In genomic region chr11:83249445-83249844, GRCh38 we compare ENCODE assay signal across 15 cellular contexts. TPM values are rescaled to one million over a fixed set of nuclear protein-coding genes. Genes with fewer than 3 reads are reported as not detected.
DNase-seq lines count a peak whose midpoint lies in the region; ATAC-seq, FAIRE-seq and TF ChIP-seq lines count a peak whose summit lies in the region.
"Had no signal": no experiment of that assay in that cellular context is flagged by ENCODE, and none has a peak within 500 bp of the region (broad histone marks: within the 10 kb centered on the region; RNA-seq: fewer than 3 reads in every experiment).

No MANE protein-coding gene starts in this region.

- no peak overlapping the region for H3K4me3 ChIP-seq in HepG2 (replicated peaks in 1 of 3; ENCODE audit: insufficient read depth in 1 of 3, low read depth in 2 of 3, low read length in 3 of 3)
- H3K4me3 ChIP-seq in right lobe of liver, result no peak overlapping the region
- no peak overlapping the region for H3K4me3 ChIP-seq in MM.1S (ENCODE audit: low read length)
- H3K4me3 ChIP-seq: K562 had no signal

- intact Hi-C loops in HepG2 (cut with micrococcal nuclease; ENCODE audit: unreplicated experiment) (no loop called here), right lobe of liver (cut with DNase I) (no loop called here)

- H3F3A ChIP-seq in MM.1S (ENCODE audit: insufficient read depth, low read length), result no peaks in the 10 kb centered on the region

- WGBS in HepG2 (ENCODE audit: low lambda C conversion rate), result 100% methylated on average over 1 of the region's 1 CpG
- WGBS in right lobe of liver (ENCODE audit: insufficient coverage, low coverage, low lambda C conversion rate, missing lambda C conversion rate), result 100% methylated on average over 1 of the region's 1 CpG

- no peak overlapping the region for H3K27ac ChIP-seq in HepG2 (ENCODE audit: extremely low read length, insufficient read depth, low read length)
- H3K27ac ChIP-seq in right lobe of liver, result no peak overlapping the region
- no peak overlapping the region for H3K27ac ChIP-seq in MM.1S (ENCODE audit: low read length)
- H3K27ac ChIP-seq: RWPE1 had no signal

- H4K20me1 ChIP-seq in HepG2 (ENCODE audit: insufficient read depth, low read length) (no peaks in the 10 kb centered on the region), MM.1S (ENCODE audit: insufficient read depth, low read length) (no peaks in the 10 kb centered on the region)

- H3K9ac ChIP-seq in HepG2 (ENCODE audit: insufficient read depth, low read depth, low read length) (no peak overlapping the region), MM.1S (ENCODE audit: low read length) (no peak overlapping the region)

- no peaks in the 10 kb centered on the region for H3K9me2 ChIP-seq in MM.1S (replicated peaks; ENCODE audit: insufficient read depth, low read length)

- no peak for TF ChIP-seq EP300 in HepG2 (IDR thresholded peaks at IDR 0.05; ENCODE audit: low read depth in 2 of 2, low read length in 2 of 2)
- no peak for TF ChIP-seq EP300 in HepG2 (CRISPR knock-in tag; IDR thresholded peaks at IDR 0.05; ENCODE audit: borderline replicate concordance)

- DNase-seq in HepG2 (ENCODE audit: low spot score), result no peak
- DNase-seq in right lobe of liver, result no peak
- DNase-seq in MM.1S, result no peak
- DNase-seq in cerebellum (ENCODE audit: low spot score), result no peak
- no peak for DNase-seq in C1 segment of cervical spinal cord (lab: John Stamatoyannopoulos, UW)
- no peak for DNase-seq in GM10248 (ENCODE audit: extremely low spot score)
- DNase-seq in NCI-H2171 treated with DMSO at 0.1 percent for 48 hours (lab: John Stamatoyannopoulos, UW), result no peak
- DNase-seq: NCI-H1436 treated with DMSO at 0.1 percent for 48 hours, NCI-H187 treated with DMSO at 0.1 percent for 48 hours, NCI-H526 treated with DMSO at 0.1 percent for 48 hours had no signal

- H3K27me3 ChIP-seq in HepG2 (ENCODE audit: control insufficient read depth in 1 of 2, insufficient read depth in 2 of 2, low read length in 2 of 2), result no peaks in the 10 kb centered on the region
- H3K27me3 ChIP-seq in right lobe of liver, result no peaks in the 10 kb centered on the region
- no peaks in the 10 kb centered on the region for H3K27me3 ChIP-seq in MM.1S (replicated peaks; ENCODE audit: insufficient read depth, low read length)

- H3K79me2 ChIP-seq in HepG2 (ENCODE audit: insufficient read depth, low read length) (no peaks in the 10 kb centered on the region), MM.1S (ENCODE audit: low read length) (no peaks in the 10 kb centered on the region)

- in situ Hi-C loops in HepG2 (cut with HindIII; ENCODE audit: extremely low pct_ligation_motif_present, low pct_unique_long_range_greater_than_20kb), result no loop called here

- no peak for TF ChIP-seq RAD21 in HepG2 (CRISPR knock-in tag; IDR thresholded peaks at IDR 0.05)

- H3K36me3 ChIP-seq in HepG2 (replicated peaks in 1 of 2; ENCODE audit: control insufficient read depth in 1 of 2, insufficient read depth in 2 of 2, low read length in 2 of 2) (no peaks in the 10 kb centered on the region), right lobe of liver (no peaks in the 10 kb centered on the region), MM.1S (replicated peaks; ENCODE audit: insufficient read depth, low read length) (no peaks in the 10 kb centered on the region)

- POLR2A ChIA-PET in HepG2 (lab: Yijun Ruan, JAX) (no interaction called here), GM10248 (lab: Yijun Ruan, JAX) (no interaction called here)

- TF ChIP-seq POLR2A in HepG2 (IDR thresholded peaks at IDR 0.05; ENCODE audit: insufficient read depth in 1 of 2, low read depth in 2 of 2, low read length in 2 of 2), result no peak
- TF ChIP-seq POLR2A in right lobe of liver (IDR thresholded peaks at IDR 0.05), result no peak

- H3K9me3 ChIP-seq in HepG2 (ENCODE audit: low read length) (no peaks in the 10 kb centered on the region), right lobe of liver (no peaks in the 10 kb centered on the region), MM.1S (replicated peaks; ENCODE audit: insufficient read depth, low read length) (no peaks in the 10 kb centered on the region)

- TF ChIP-seq CTCF in HepG2 (CRISPR knock-in tag; IDR thresholded peaks at IDR 0.05) (no peak), right lobe of liver (IDR thresholded peaks at IDR 0.05) (no peak), MM.1S (IDR thresholded peaks at IDR 0.05; ENCODE audit: low read length) (no peak), GM10248 (IDR thresholded peaks at IDR 0.05; ENCODE audit: control extremely low read depth, extremely low read depth, low read depth, missing control alignments) (no peak)

- CTCF ChIA-PET in HepG2 (lab: Yijun Ruan, JAX; ENCODE audit: low intra/inter-chr PET ratio, low total read pairs) (interaction anchor here (1.5 to 2.2 kb wide), 2 partner anchors 8 to 343 kb away, joined by 6 to 12 read pairs; no protein-coding TSS in a partner anchor), GM10248 (lab: Yijun Ruan, JAX) (interaction anchor here (0.7 to 4.1 kb wide), 49 partner anchors 7 to 483 kb away, joined by 3 to 34 read pairs (median 4); partner anchors contain the start of genes CCDC90B, DDIAS, PCF11 and PRCP)

- H3K4me2 ChIP-seq in HepG2 (ENCODE audit: low read depth, low read length) (peak overlapping the region; percentile 11; the same call in 1 of the 2 replicates), MM.1S (ENCODE audit: low read depth, low read length) (peak overlapping the region; percentile 39; the same call in 1 of the 2 replicates)

- no peak overlapping the region for H2AFZ ChIP-seq in HepG2 (ENCODE audit: low read length)
- H2AFZ ChIP-seq in MM.1S (ENCODE audit: low read length), result no peak overlapping the region

- no peak for ATAC-seq in HepG2
- ATAC-seq in right lobe of liver, result no peak
- peak; percentile 48 for ATAC-seq in GM21717 (IDR thresholded peaks at IDR 0.05; ENCODE audit: unreplicated experiment)

- no peak for FAIRE-seq in HepG2 (lab: Jason Lieb, UNC)
- FAIRE-seq: D721Med, H1 had no signal

- H3K4me1 ChIP-seq in HepG2 (ENCODE audit: insufficient read depth, low read length) (peaks cover 35% of the 10 kb centered on the region), right lobe of liver (peaks cover 0 to 3% (median 0%) of the 10 kb centered on the region in 4 donors), MM.1S (ENCODE audit: low read length) (peaks cover 12% of the 10 kb centered on the region)

- BruUV-seq in HepG2 (replicated peaks; lab: Mats Ljungman, UMichigan), result no TSS peak

TF ChIP-seq in HepG2, 621 proteins besides CTCF, POLR2A, EP300 and RAD21 (continues in another document):
- no peak for TF ChIP-seq CEBPB (IDR thresholded peaks at IDR 0.05; ENCODE audit: borderline replicate concordance, low read depth, low read length)

RNA-seq across cellular contexts. Expression of gene CCDC90B, which starts 36.7 kb away (rescaled TPM):
- total RNA-seq in HepG2 (2016; rRNA removed; fragmentation: Illumina TruSeq; extraction: Trizol) (46.1 and 56.3 TPM in 2 replicates), right lobe of liver (10 to 100 TPM; 16.8 to 29.0 (median 18.1) TPM), cerebellum (97.9 TPM)
- 35.5 and 36.0 TPM in 2 replicates for total RNA-seq in HepG2 (2016; cell fraction: cytosol; rRNA removed; fragmentation: Illumina TruSeq; extraction: Trizol; ENCODE audit: low read depth)
- 45.8 and 59.6 TPM in 2 replicates for total RNA-seq in HepG2 (2016; cell fraction: insoluble cytoplasmic fraction; rRNA removed; fragmentation: Illumina TruSeq; extraction: Trizol)
- 61.0 and 63.3 TPM in 2 replicates for total RNA-seq in HepG2 (2016; cell fraction: membrane; rRNA removed; fragmentation: Illumina TruSeq; extraction: Trizol)
- total RNA-seq in HepG2 (2016; cell fraction: nucleus; rRNA removed; fragmentation: Illumina TruSeq; extraction: Trizol), result 29.1 and 29.5 TPM in 2 replicates
- 15.2 and 17.1 TPM in 2 replicates for polyA plus RNA-seq in HepG2 (2011; rRNA removed)
- polyA plus RNA-seq in HepG2 (2011; cell fraction: cytosol; rRNA removed), result 12.4 and 15.3 TPM in 2 replicates
- 10.5 and 14.2 TPM in 2 replicates for polyA plus RNA-seq in HepG2 (2011; cell fraction: nucleus; rRNA removed)
- 20.7 and 28.8 TPM in 2 replicates for polyA plus RNA-seq in HepG2 (2012)
- polyA plus RNA-seq in HepG2 (2016; cell fraction: cytosol; fragmentation: Illumina TruSeq; extraction: Trizol; ENCODE audit: low read depth), result 28.9 and 42.1 TPM in 2 replicates
- polyA plus RNA-seq in HepG2 (2016; cell fraction: insoluble cytoplasmic fraction; fragmentation: Illumina TruSeq; extraction: Trizol; ENCODE audit: low read depth), result 53.4 and 61.7 TPM in 2 replicates
- 48.5 and 53.2 TPM in 2 replicates for polyA plus RNA-seq in HepG2 (2016; cell fraction: membrane; fragmentation: Illumina TruSeq; extraction: Trizol; ENCODE audit: low read depth)
- polyA plus RNA-seq in HepG2 (2016; cell fraction: nucleus; fragmentation: Illumina TruSeq; extraction: Trizol; ENCODE audit: insufficient read depth, low read depth), result 35.9 and 38.0 TPM in 2 replicates
- polyA minus RNA-seq in HepG2 (2011; rRNA and poly(A)+ RNA removed; ENCODE audit: low replicate concordance), result 21.0 and 28.5 TPM in 2 replicates
- 13.6 and 16.4 TPM in 2 replicates for polyA minus RNA-seq in HepG2 (2011; cell fraction: cytosol; rRNA and poly(A)+ RNA removed)
- polyA minus RNA-seq in HepG2 (2011; cell fraction: nucleus; rRNA and poly(A)+ RNA removed), result 56.9 and 58.7 TPM in 2 replicates

RNA-seq across cellular contexts. Expression of gene ANKRD42, which starts 55.9 kb away (rescaled TPM):
- total RNA-seq in HepG2 (2016; rRNA removed; fragmentation: Illumina TruSeq; extraction: Trizol), result 3.7 and 3.8 TPM in 2 replicates
- total RNA-seq in HepG2 (2016; cell fraction: cytosol; rRNA removed; fragmentation: Illumina TruSeq; extraction: Trizol; ENCODE audit: low read depth), result 1.2 and 2.2 TPM in 2 replicates
- 2.7 and 3.8 TPM in 2 replicates for total RNA-seq in HepG2 (2016; cell fraction: insoluble cytoplasmic fraction; rRNA removed; fragmentation: Illumina TruSeq; extraction: Trizol)
- total RNA-seq in HepG2 (2016; cell fraction: membrane; rRNA removed; fragmentation: Illumina TruSeq; extraction: Trizol), result 2.2 and 2.5 TPM in 2 replicates
- total RNA-seq in HepG2 (2016; cell fraction: nucleus; rRNA removed; fragmentation: Illumina TruSeq; extraction: Trizol), result 2.9 and 3.5 TPM in 2 replicates
- polyA plus RNA-seq in HepG2 (2011; rRNA removed), result 2.2 and 2.4 TPM in 2 replicates
- polyA plus RNA-seq in HepG2 (2011; cell fraction: cytosol; rRNA removed), result 1.1 and 1.6 TPM in 2 replicates
- 1.2 and 1.9 TPM in 2 replicates for polyA plus RNA-seq in HepG2 (2011; cell fraction: nucleus; rRNA removed)
- polyA plus RNA-seq in HepG2 (2012), result 1.7 and 1.8 TPM in 2 replicates
- polyA plus RNA-seq in HepG2 (2016; cell fraction: cytosol; fragmentation: Illumina TruSeq; extraction: Trizol; ENCODE audit: low read depth), result 0.21 and 0.26 TPM in 2 replicates
- polyA plus RNA-seq in HepG2 (2016; cell fraction: insoluble cytoplasmic fraction; fragmentation: Illumina TruSeq; extraction: Trizol; ENCODE audit: low read depth), result 3.8 and 4.2 TPM in 2 replicates
- 0.85 TPM in 2 replicates for polyA plus RNA-seq in HepG2 (2016; cell fraction: membrane; fragmentation: Illumina TruSeq; extraction: Trizol; ENCODE audit: low read depth)
- 4.0 and 4.6 TPM in 2 replicates for polyA plus RNA-seq in HepG2 (2016; cell fraction: nucleus; fragmentation: Illumina TruSeq; extraction: Trizol; ENCODE audit: insufficient read depth, low read depth)
- 1.6 and 7.6 TPM in 2 replicates for polyA minus RNA-seq in HepG2 (2011; rRNA and poly(A)+ RNA removed; ENCODE audit: low replicate concordance)
- polyA minus RNA-seq in HepG2 (2011; cell fraction: cytosol; rRNA and poly(A)+ RNA removed), result 1.8 and 3.0 TPM in 2 replicates
- polyA minus RNA-seq in HepG2 (2011; cell fraction: nucleus; rRNA and poly(A)+ RNA removed), result 1.5 TPM in 2 replicates
- 1 to 10 TPM; 3.2 to 5.9 (median 3.6) TPM for total RNA-seq in right lobe of liver
- 9.3 TPM for total RNA-seq in cerebellum
